In the genomic region with DNA sequence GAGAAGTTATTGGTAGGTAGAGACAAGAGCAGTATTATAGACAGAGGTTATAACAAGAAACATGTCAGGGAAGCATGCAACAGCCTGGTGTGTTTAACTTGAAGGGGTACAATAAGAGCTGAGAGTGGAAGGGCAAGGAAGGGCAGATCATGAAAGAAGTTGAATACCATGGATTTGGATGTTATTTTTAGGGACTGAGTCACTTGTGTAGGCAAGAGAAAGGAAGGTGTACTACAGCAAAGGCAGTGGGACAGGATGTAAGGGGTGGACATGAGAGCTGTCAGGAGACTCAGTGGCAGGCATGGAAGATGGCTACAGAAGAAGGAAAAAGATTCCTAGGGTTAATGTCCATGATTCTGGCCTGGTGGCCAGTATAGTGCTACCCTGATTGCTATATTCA, we compare ENCODE assay signal across 29 cellular contexts.
"Had no signal": no experiment of that assay in that cellular context is flagged by ENCODE, and none has a peak within 500 bp of the region (broad histone marks: within the 10 kb centered on the region; RNA-seq: fewer than 3 reads in every experiment).

No MANE protein-coding gene starts in this region.

- H3K4me3 ChIP-seq: colonic mucosa, esophagus muscularis mucosa, heart right ventricle, left ventricle myocardium inferior, lower lobe of right lung, pancreas, right lobe of liver, smooth muscle cell, stomach, thyroid gland had no signal

- H3K4me3 Mint-ChIP-seq: dendritic cell treated with granulocyte-macrophage colony-stimulating factor and Interleukin-4, amounts not matched to agents 40 ng/mL and 50 ng/mL, for 4 days; endodermal cell; memory B cell; natural killer cell treated with Interleukin-12 subunit alpha and Interleukin-12 subunit beta and Interleukin-15 and Interleukin-18, amount 100 ng/mL, for 72 hours; neural crest cell had no signal

- H3K4me2 ChIP-seq: smooth muscle cell had no signal

- H3K27ac ChIP-seq: colonic mucosa, esophagus muscularis mucosa, heart right ventricle, left ventricle myocardium inferior, lower lobe of right lung, neutrophil, pancreas, right lobe of liver, stomach, thyroid gland had no signal

- H3K9me3 Mint-ChIP-seq: dendritic cell treated with granulocyte-macrophage colony-stimulating factor and Interleukin-4, amounts not matched to agents 40 ng/mL and 50 ng/mL, for 4 days; endodermal cell; memory B cell; natural killer cell treated with Interleukin-12 subunit alpha and Interleukin-12 subunit beta and Interleukin-15 and Interleukin-18, amount 100 ng/mL, for 72 hours had no signal

- H3K27me3 ChIP-seq: colonic mucosa, esophagus muscularis mucosa, heart right ventricle, neutrophil, pancreas, right lobe of liver, stomach, thyroid gland had no signal

- H3K4me1 ChIP-seq: colonic mucosa, esophagus muscularis mucosa, heart right ventricle, left ventricle myocardium inferior, lower lobe of right lung, pancreas, right lobe of liver, stomach, thyroid gland had no signal

- H3K36me3 ChIP-seq: colonic mucosa, neutrophil, pancreas, right lobe of liver, thyroid gland had no signal

- ATAC-seq: left colon, lower lobe of right lung, pancreas, right lobe of liver had no signal

- H3K9me3 ChIP-seq: colonic mucosa, esophagus muscularis mucosa, heart right ventricle, left ventricle myocardium inferior, lower lobe of right lung, neutrophil, pancreas, right lobe of liver, stomach, thyroid gland had no signal

- H3K4me1 Mint-ChIP-seq: endodermal cell, memory B cell, neural crest cell had no signal

- H3K36me3 Mint-ChIP-seq: memory B cell; natural killer cell treated with Interleukin-12 subunit alpha and Interleukin-12 subunit beta and Interleukin-15 and Interleukin-18, amount 100 ng/mL, for 72 hours had no signal

- H3K27me3 Mint-ChIP-seq: dendritic cell treated with granulocyte-macrophage colony-stimulating factor and Interleukin-4, amounts not matched to agents 40 ng/mL and 50 ng/mL, for 4 days; memory B cell had no signal

- H3K27ac Mint-ChIP-seq: dendritic cell treated with granulocyte-macrophage colony-stimulating factor and Interleukin-4, amounts not matched to agents 40 ng/mL and 50 ng/mL, for 4 days; endodermal cell; memory B cell; natural killer cell treated with Interleukin-12 subunit alpha and Interleukin-12 subunit beta and Interleukin-15 and Interleukin-18, amount 100 ng/mL, for 72 hours had no signal

- DNase-seq: colonic mucosa; effector CD8-positive, alpha-beta T cell; endodermal cell; foreskin melanocyte; glutamatergic neuron; heart right ventricle; hippocampal formation; islet precursor cell; kidney glomerular epithelial cell; left colon; left ventricle myocardium inferior; lower lobe of right lung; pancreas; right lobe of liver; stimulated activated CD4-positive, alpha-beta T cell treated with anti-CD3 and anti-CD28 coated beads, Interleukin-12 subunit alpha, Interleukin-12 subunit beta, amount 100 ng/mL, for 4 hours; stimulated activated CD4-positive, alpha-beta T cell treated with anti-CD3 and anti-CD28 coated beads, Interleukin-1b, Interleukin-23, amount 100 ng/mL, for 48 hours; stimulated activated CD4-positive, alpha-beta T cell treated with anti-CD3 and anti-CD28 coated beads, Interleukin-4, amount 100 ng/mL, for 1 hour; stimulated activated CD8-positive, alpha-beta memory T cell treated with anti-CD3 and anti-CD28 coated beads, Interleukin-4, amount 100 ng/mL, for 48 hours; stimulated activated naive CD4-positive, alpha-beta T cell treated with Interleukin-2 at 50 U/mL for 16 hours; stomach; thyroid gland; trophoblast cell had no signal
